Comparison of ENCODE assay signal across 20 cellular contexts in the genomic region with DNA sequence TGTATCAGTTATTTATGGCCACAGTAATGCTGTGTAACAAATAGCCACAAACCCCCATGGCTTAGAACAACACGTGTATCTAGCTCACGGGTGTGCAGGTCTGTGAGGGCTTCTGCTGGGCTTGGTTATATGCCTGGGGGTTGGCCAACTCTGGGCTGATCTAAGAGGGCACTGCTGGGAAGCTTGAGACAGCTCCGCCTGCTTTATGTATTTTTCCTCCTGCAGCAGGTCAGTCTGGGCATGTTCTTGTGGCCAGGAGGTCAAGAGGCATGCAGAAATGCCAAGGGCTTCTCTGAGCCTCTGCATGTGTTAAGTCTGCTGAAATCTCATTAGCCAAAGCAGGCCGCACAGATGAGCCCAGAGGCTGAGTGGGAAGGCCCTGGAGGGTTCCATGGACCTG.
DNase-seq lines count a peak whose midpoint lies in the region; ATAC-seq, FAIRE-seq and TF ChIP-seq lines count a peak whose summit lies in the region.
"Had no signal": no experiment of that assay in that cellular context is flagged by ENCODE, and none has a peak within 500 bp of the region (broad histone marks: within the 10 kb centered on the region; RNA-seq: fewer than 3 reads in every experiment).

No MANE protein-coding gene starts in this region.

- no peak for TF ChIP-seq POLR2A in upper lobe of left lung (IDR thresholded peaks at IDR 0.05)

- no peaks in the 10 kb centered on the region for H3K9me3 Mint-ChIP-seq in central memory CD8-positive, alpha-beta T cell
- H3K9me3 Mint-ChIP-seq: CD8-positive, alpha-beta memory T cell had no signal

- no peaks in the 10 kb centered on the region for H3K4me1 Mint-ChIP-seq in central memory CD8-positive, alpha-beta T cell
- H3K4me1 Mint-ChIP-seq: CD4-positive, CD25-positive, alpha-beta regulatory T cell; CD8-positive, alpha-beta memory T cell had no signal

- WGBS in upper lobe of left lung, 2 donors, result 75 to 88% methylated on average over 2 to 4 of the region's 4 CpGs

- no peak overlapping the region for H3K27ac ChIP-seq in left lung
- H3K27ac ChIP-seq in upper lobe of left lung, result no peak overlapping the region
- H3K27ac ChIP-seq: HL-60 had no signal

- H3K36me3 ChIP-seq in left lung (no peaks in the 10 kb centered on the region), upper lobe of left lung (no peaks in the 10 kb centered on the region)
- H3K36me3 ChIP-seq: BE2C, HAP-1 had no signal

- no peak overlapping the region for H3K4me3 Mint-ChIP-seq in central memory CD8-positive, alpha-beta T cell
- H3K4me3 Mint-ChIP-seq: CD4-positive, CD25-positive, alpha-beta regulatory T cell; CD8-positive, alpha-beta memory T cell had no signal

- TF ChIP-seq CTCF in left lung (IDR thresholded peaks at IDR 0.05) (no peak), upper lobe of left lung (IDR thresholded peaks at IDR 0.05) (no peak)

- DNase-seq in HTR-8/SVneo (ENCODE audit: insufficient read length, low spot score) (no peak), left lung (peak in 1 of 2 donors; percentile 56), upper lobe of left lung (peak in 1 of 2 donors; percentile 68)
- no peak for DNase-seq in central memory CD8-positive, alpha-beta T cell (ENCODE audit: low spot score in 2 of 2)
- DNase-seq in effector CD8-positive, alpha-beta T cell (lab: John Stamatoyannopoulos, UW), result no peak
- DNase-seq: ACHN; BE2C; C1 segment of cervical spinal cord; CD4-positive, CD25-positive, alpha-beta regulatory T cell; CD8-positive, alpha-beta memory T cell; COR-L47; DMS79 treated with DMSO at 0.1 percent for 48 hours; GF-D8; KG1 had no signal

- ATAC-seq in central memory CD8-positive, alpha-beta T cell (replicated peaks; ENCODE audit: extremely low read depth, poor library complexity, severe bottlenecking), result no peak
- ATAC-seq in left lung (peak; percentile 76), upper lobe of left lung (ENCODE audit: low FRiP score in 2 of 2) (peak; percentile 8 to 73), GM19467 (IDR thresholded peaks at IDR 0.05; ENCODE audit: unreplicated experiment) (no peak), HG03469 (IDR thresholded peaks at IDR 0.05; ENCODE audit: unreplicated experiment) (no peak)

- intact Hi-C loops in left lung (cut with DNase I), result no loop called here

- no peaks in the 10 kb centered on the region for H3K36me3 Mint-ChIP-seq in central memory CD8-positive, alpha-beta T cell (ENCODE audit: insufficient read depth)
- H3K36me3 Mint-ChIP-seq: CD4-positive, CD25-positive, alpha-beta regulatory T cell; CD8-positive, alpha-beta memory T cell had no signal

- H3K27me3 Mint-ChIP-seq in central memory CD8-positive, alpha-beta T cell, result peaks cover under 1% of the 10 kb centered on the region

- TF ChIP-seq EP300 in upper lobe of left lung (IDR thresholded peaks at IDR 0.05), result no peak

- H3K4me1 ChIP-seq in left lung, result no peaks in the 10 kb centered on the region
- H3K4me1 ChIP-seq in upper lobe of left lung, result no peaks in the 10 kb centered on the region
- H3K4me1 ChIP-seq: BE2C had no signal

- peak; percentile 66 for FAIRE-seq in HTR-8/SVneo (lab: Jason Lieb, UNC)
- FAIRE-seq: A204.1, D721Med had no signal

- H3K9me3 ChIP-seq in left lung (no peaks in the 10 kb centered on the region), upper lobe of left lung (no peaks in the 10 kb centered on the region)
- H3K9me3 ChIP-seq: BE2C, HAP-1 had no signal

- H3K4me3 ChIP-seq in left lung (no peak overlapping the region), upper lobe of left lung (no peak overlapping the region)
- H3K4me3 ChIP-seq: HAP-1 had no signal

- H3K27ac Mint-ChIP-seq in central memory CD8-positive, alpha-beta T cell (ENCODE audit: low read depth), result peak overlapping the region; percentile 67
- H3K27ac Mint-ChIP-seq: CD8-positive, alpha-beta memory T cell had no signal

- H3K27me3 ChIP-seq in left lung (no peaks in the 10 kb centered on the region), upper lobe of left lung (no peaks in the 10 kb centered on the region)
- H3K27me3 ChIP-seq: BE2C had no signal

Comparison
In these comparisons a context has a peak if more than half of its experiments do, and no peak if none do; other contexts are left out.
1. ATAC-seq: peak in left lung (single experiment) and upper lobe of left lung (2 of 2); none in central memory CD8-positive, alpha-beta T cell (single experiment), GM19467 (single experiment) and HG03469 (single experiment).